ENCODE assay signal across 8 cellular contexts in the genomic region with DNA sequence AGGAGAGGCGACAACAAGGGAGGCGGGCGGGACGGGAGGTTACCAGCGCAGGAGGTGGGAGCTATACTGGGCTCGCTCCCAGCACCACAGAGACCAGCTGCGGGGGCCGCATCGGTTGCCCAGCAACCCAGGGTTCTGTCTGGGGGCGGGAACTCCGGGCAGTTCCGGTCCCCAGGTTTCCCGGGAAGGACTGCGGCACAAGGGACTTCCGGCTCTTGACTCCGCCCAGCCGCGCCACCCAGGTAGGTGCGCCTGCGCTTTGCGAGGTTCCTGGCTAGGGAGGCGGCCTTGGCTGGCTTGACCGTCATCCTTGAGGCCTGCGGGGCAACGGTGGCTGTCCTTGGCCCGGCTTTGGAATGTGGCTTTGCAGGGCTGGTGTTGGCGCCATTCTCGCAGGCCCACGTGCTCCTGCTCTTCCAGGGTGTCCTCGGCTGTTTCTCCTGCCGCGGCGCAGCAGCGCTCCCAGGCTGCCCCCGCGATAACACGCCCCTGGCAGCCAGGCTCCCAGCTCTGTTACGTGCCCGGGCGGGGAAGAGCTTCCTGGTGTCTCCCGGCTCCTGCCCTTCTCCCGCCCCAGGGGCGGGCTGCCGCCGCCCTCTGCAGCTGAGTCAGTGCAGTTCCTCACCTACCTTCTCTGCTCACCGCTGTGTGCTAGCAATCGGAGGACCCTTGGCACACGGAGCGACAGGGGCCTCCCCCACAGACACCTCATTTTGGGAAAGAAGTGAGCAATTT. TPM values are rescaled to one million over a fixed set of nuclear protein-coding genes. Genes with fewer than 3 reads are reported as not detected.
A peak's percentile ranks its signal among the peaks of the same experiment; 100 is the strongest.
DNase-seq lines count a peak whose midpoint lies in the region; ATAC-seq and TF ChIP-seq lines count a peak whose summit lies in the region.

A gene with protein sequence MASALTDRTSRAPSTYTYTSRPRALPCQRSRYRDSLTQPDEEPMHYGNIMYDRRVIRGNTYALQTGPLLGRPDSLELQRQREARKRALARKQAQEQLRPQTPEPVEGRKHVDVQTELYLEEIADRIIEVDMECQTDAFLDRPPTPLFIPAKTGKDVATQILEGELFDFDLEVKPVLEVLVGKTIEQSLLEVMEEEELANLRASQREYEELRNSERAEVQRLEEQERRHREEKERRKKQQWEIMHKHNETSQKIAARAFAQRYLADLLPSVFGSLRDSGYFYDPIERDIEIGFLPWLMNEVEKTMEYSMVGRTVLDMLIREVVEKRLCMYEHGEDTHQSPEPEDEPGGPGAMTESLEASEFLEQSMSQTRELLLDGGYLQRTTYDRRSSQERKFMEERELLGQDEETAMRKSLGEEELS (minus strand): TSS at position 534 of the 735 bp plus-strand sequence. CDS start 652 bp downstream, outside the sequence.

- DNase-seq in NCI-H187 treated with DMSO at 0.1 percent for 48 hours (lab: John Stamatoyannopoulos, UW), result peak; percentile 81
- peak; percentile 95 for DNase-seq in T-helper 2 cell treated with Interferon-gamma antibody and Interleukin-4, amounts not matched to agents 5 μg/mL and 100 μg/mL, for 36 hours (ENCODE audit: low spot score)
- DNase-seq in astrocyte of the cerebellum (ENCODE audit: low read depth), result peak; percentile 67
- peak; percentile 98 for DNase-seq in hepatocyte (ENCODE audit: low spot score)
- DNase-seq in aorta, result peak; percentile 95 to 97

- intact Hi-C loops in aorta (cut with DNase I), result no loop called here

- H3K27ac Mint-ChIP-seq in T-helper 2 cell treated with Interferon-gamma antibody and Interleukin-4, amounts not matched to agents 5 μg/mL and 100 μg/mL, for 36 hours, result peak within 1 kb of the TSS; percentile 84

- TF ChIP-seq POLR2A in GM18505 (IDR thresholded peaks at IDR 0.05; ENCODE audit: borderline replicate concordance, extremely low read depth, insufficient read depth, insufficient read length), result peak; percentile 93

- H3K4me1 ChIP-seq in hepatocyte (ENCODE audit: insufficient read depth), result peaks cover 5% of the 10 kb centered on the region
- peaks cover 5% of the 10 kb centered on the region for H3K4me1 ChIP-seq in rectal smooth muscle tissue (ENCODE audit: control insufficient read depth, insufficient read depth, low read length)
- H3K4me1 ChIP-seq in aorta (ENCODE audit: control insufficient read depth in 1 of 2, insufficient read depth in 2 of 2, low read length in 2 of 2), result no peaks in the 10 kb centered on the region

- H3K27me3 Mint-ChIP-seq in T-helper 2 cell treated with Interferon-gamma antibody and Interleukin-4, amounts not matched to agents 5 μg/mL and 100 μg/mL, for 36 hours (ENCODE audit: low read depth), result no peaks in the 10 kb centered on the region

- H3K9me3 Mint-ChIP-seq in T-helper 2 cell treated with Interferon-gamma antibody and Interleukin-4, amounts not matched to agents 5 μg/mL and 100 μg/mL, for 36 hours, result no peaks in the 10 kb centered on the region

- no peaks in the 10 kb centered on the region for H3K27me3 ChIP-seq in hepatocyte
- no peaks in the 10 kb centered on the region for H3K27me3 ChIP-seq in rectal smooth muscle tissue (ENCODE audit: control insufficient read depth, insufficient read depth, low read length)
- H3K27me3 ChIP-seq in aorta (ENCODE audit: control insufficient read depth in 1 of 2, insufficient read depth in 2 of 2, low read length in 1 of 2), result no peaks in the 10 kb centered on the region

- in situ Hi-C loops in astrocyte of the cerebellum (cut with HindIII; ENCODE audit: low sequenced_read_pairs), result no loop called here

- H3K36me3 ChIP-seq in hepatocyte (replicated peaks; ENCODE audit: insufficient read depth, low read depth) (no peaks in the 10 kb centered on the region), rectal smooth muscle tissue (ENCODE audit: control insufficient read depth, insufficient read depth, low read length) (no peaks in the 10 kb centered on the region), aorta (ENCODE audit: control insufficient read depth in 1 of 2, insufficient read depth in 2 of 2, low read length in 1 of 2) (no peaks in the 10 kb centered on the region)

- peaks cover 31% of the 10 kb centered on the region for H3K4me1 Mint-ChIP-seq in T-helper 2 cell treated with Interferon-gamma antibody and Interleukin-4, amounts not matched to agents 5 μg/mL and 100 μg/mL, for 36 hours (ENCODE audit: low read depth)

- peaks cover 21% of the 10 kb centered on the region for H3K79me2 ChIP-seq in hepatocyte

- H3K27ac ChIP-seq in hepatocyte (peak within 1 kb of the TSS; percentile 91), rectal smooth muscle tissue (ENCODE audit: low read depth, low read length) (peak within 1 kb of the TSS; percentile 82), aorta (ENCODE audit: low read depth in 1 of 2, low read length in 2 of 2) (peak within 1 kb of the TSS in 1 of 2 donors; percentile 9)

- peak; percentile 17 for TF ChIP-seq CTCF in astrocyte of the cerebellum (IDR thresholded peaks at IDR 0.05; ENCODE audit: low read depth, low read length, missing control alignments)
- TF ChIP-seq CTCF in hepatocyte (IDR thresholded peaks at IDR 0.05; ENCODE audit: poor library complexity), result peak; percentile 25

- 0% methylated on average over 49 of the region's 49 CpGs for WGBS in hepatocyte (ENCODE audit: low lambda C conversion rate, missing lambda C conversion rate)
- 0% methylated on average over 47 to 49 of the region's 49 CpGs for WGBS in aorta, 2 donors

- peak within 1 kb of the TSS; percentile 78 for H3K9ac ChIP-seq in rectal smooth muscle tissue (ENCODE audit: low read length)

- H3K4me3 ChIP-seq in astrocyte of the cerebellum (ENCODE audit: low read depth, low read length) (peak within 1 kb of the TSS; percentile 86), hepatocyte (peak within 1 kb of the TSS; percentile 74), rectal smooth muscle tissue (ENCODE audit: low read length) (peak within 1 kb of the TSS; percentile 98), aorta (ENCODE audit: low read length in 2 of 2) (peak within 1 kb of the TSS; percentile 45 to 71)

- ATAC-seq in GM18505 (IDR thresholded peaks at IDR 0.05; ENCODE audit: unreplicated experiment) (peak; percentile 91), HG02970 (IDR thresholded peaks at IDR 0.05; ENCODE audit: low FRiP score, unreplicated experiment) (peak; percentile 93), aorta (ENCODE audit: low FRiP score) (peak; percentile 97)

- peak within 1 kb of the TSS; percentile 79 for H2AFZ ChIP-seq in hepatocyte

- no peaks in the 10 kb centered on the region for H3K9me2 ChIP-seq in hepatocyte (replicated peaks; ENCODE audit: insufficient read depth)

- H3K4me3 Mint-ChIP-seq in T-helper 2 cell treated with Interferon-gamma antibody and Interleukin-4, amounts not matched to agents 5 μg/mL and 100 μg/mL, for 36 hours, result peak within 1 kb of the TSS; percentile 98

- H4K20me1 ChIP-seq in hepatocyte (ENCODE audit: insufficient read depth, poor library complexity, severe bottlenecking), result no peaks in the 10 kb centered on the region

- peak within 1 kb of the TSS; percentile 83 for H3K4me2 ChIP-seq in hepatocyte

- H3K36me3 Mint-ChIP-seq in T-helper 2 cell treated with Interferon-gamma antibody and Interleukin-4, amounts not matched to agents 5 μg/mL and 100 μg/mL, for 36 hours (ENCODE audit: low read depth), result no peaks in the 10 kb centered on the region

- H3K9me3 ChIP-seq in hepatocyte (ENCODE audit: low read depth), result no peaks in the 10 kb centered on the region
- H3K9me3 ChIP-seq in aorta (ENCODE audit: control insufficient read depth, low read length), result no peaks in the 10 kb centered on the region

RNA-seq across cellular contexts. Expression of the gene that starts here (rescaled TPM):
- total RNA-seq in hepatocyte (7.8 and 8.0 TPM in 2 replicates), aorta (1 to 10 TPM; 4.9 to 8.1 TPM)
- polyA plus RNA-seq in hepatocyte (8.2 and 12.9 TPM in 2 replicates), aorta (1 to 10 TPM; 2.7 to 4.6 TPM)
